Comparison of ENCODE assay signal across 19 cellular contexts in the genomic region with DNA sequence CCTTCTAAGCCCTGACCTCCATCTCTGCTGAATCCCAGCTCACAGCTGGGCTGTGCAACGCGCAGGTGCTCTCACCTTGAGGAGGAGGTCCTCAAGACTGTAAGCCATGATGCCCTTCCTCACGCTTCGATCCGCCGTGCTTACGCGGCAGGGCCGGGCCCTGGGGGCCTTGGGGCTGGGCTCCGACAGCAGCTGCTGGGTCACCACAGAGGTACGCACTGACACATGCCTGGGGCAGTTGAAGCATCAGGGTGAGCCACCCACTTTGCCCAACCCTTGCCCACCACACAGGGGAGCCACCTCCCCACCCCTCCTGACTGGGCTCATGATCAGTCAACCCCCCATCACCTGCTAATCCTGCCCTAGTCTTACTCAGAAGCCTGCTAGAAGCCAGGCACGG. TPM values are rescaled to one million over a fixed set of nuclear protein-coding genes. Genes with fewer than 3 reads are reported as not detected.
DNase-seq lines count a peak whose midpoint lies in the region; ATAC-seq and TF ChIP-seq lines count a peak whose summit lies in the region.
"Had no signal": no experiment of that assay in that cellular context is flagged by ENCODE, and none has a peak within 500 bp of the region (broad histone marks: within the 10 kb centered on the region; RNA-seq: fewer than 3 reads in every experiment).

No MANE protein-coding gene starts in this region.

- intact Hi-C loops in lower leg skin (cut with DNase I; ENCODE audit: low total_unique reads) = no loop called here

- TF ChIP-seq POLR2A in lower leg skin (IDR thresholded peaks at IDR 0.05) = no peak

- no peaks in the 10 kb centered on the region for H3K36me3 ChIP-seq in RWPE2 (ENCODE audit: low read depth)
- H3K36me3 ChIP-seq: BLaER1, SJSA1 had no signal

- ATAC-seq in RWPE2 (ENCODE audit: low read depth) (0 out of 3 replicates have a peak, but pooled peaks have one; percentile 35), foreskin keratinocyte (peak; percentile 84)
- peak; percentile 51 for ATAC-seq in stimulated activated effector memory CD8-positive, alpha-beta T cell treated with anti-CD3 and anti-CD28 coated beads, Interleukin-12 subunit alpha, Interleukin-12 subunit beta, amount 100 ng/mL, for 72 hours

- no peaks in the 10 kb centered on the region for H3K27me3 ChIP-seq in RWPE2 (ENCODE audit: insufficient read depth, poor library complexity, severe bottlenecking)
- H3K27me3 ChIP-seq in foreskin keratinocyte = no peaks in the 10 kb centered on the region
- H3K27me3 ChIP-seq: BLaER1, SJSA1 had no signal

- H3K27ac ChIP-seq in RWPE2 (ENCODE audit: poor library complexity, severe bottlenecking) (no peak overlapping the region), foreskin keratinocyte (no peak overlapping the region)
- H3K27ac ChIP-seq: BLaER1, RWPE1, SJSA1 had no signal

- H3K4me3 ChIP-seq in RWPE2 (ENCODE audit: severe bottlenecking) (no peak overlapping the region), lower leg skin (ENCODE audit: low read depth, poor library complexity, severe bottlenecking) (no peak overlapping the region)
- H3K4me3 ChIP-seq: BLaER1, SJSA1 had no signal

- H3K4me1 Mint-ChIP-seq in stimulated activated effector memory CD8-positive, alpha-beta T cell treated with anti-CD3 and anti-CD28 coated beads, Interleukin-12 subunit alpha, Interleukin-12 subunit beta, amount 100 ng/mL, for 72 hours = no peaks in the 10 kb centered on the region

- peak; percentile 9 for TF ChIP-seq CTCF in GM13977 (IDR thresholded peaks at IDR 0.05; ENCODE audit: extremely low read depth, insufficient read depth, missing control alignments)
- TF ChIP-seq CTCF in RWPE2 (IDR thresholded peaks at IDR 0.05; ENCODE audit: poor library complexity, severe bottlenecking) = no peak
- TF ChIP-seq CTCF in foreskin keratinocyte (conservative IDR thresholded peaks at IDR 0.05) = peak; percentile 52
- TF ChIP-seq CTCF in lower leg skin (IDR thresholded peaks at IDR 0.05) = no peak

- H3K4me1 ChIP-seq in RWPE2 (ENCODE audit: insufficient read depth, poor library complexity, severe bottlenecking) = no peaks in the 10 kb centered on the region
- peaks cover 5% of the 10 kb centered on the region for H3K4me1 ChIP-seq in foreskin keratinocyte
- H3K4me1 ChIP-seq: BLaER1, SJSA1 had no signal

- H3K27ac Mint-ChIP-seq in stimulated activated effector memory CD8-positive, alpha-beta T cell treated with anti-CD3 and anti-CD28 coated beads, Interleukin-12 subunit alpha, Interleukin-12 subunit beta, amount 100 ng/mL, for 72 hours = no peak overlapping the region
- H3K27ac Mint-ChIP-seq: HFFc6 had no signal

- WGBS in lower leg skin, 2 donors = 91 to 92% methylated on average over 11 to 12 of the region's 12 CpGs

- H3K9me3 ChIP-seq in RWPE2 (ENCODE audit: severe bottlenecking) = no peaks in the 10 kb centered on the region
- H3K9me3 ChIP-seq: BLaER1, SJSA1 had no signal

- H3K4me3 Mint-ChIP-seq in stimulated activated effector memory CD8-positive, alpha-beta T cell treated with anti-CD3 and anti-CD28 coated beads, Interleukin-12 subunit alpha, Interleukin-12 subunit beta, amount 100 ng/mL, for 72 hours = no peak overlapping the region
- H3K4me3 Mint-ChIP-seq: HFFc6 had no signal

- no peaks in the 10 kb centered on the region for H3K9me3 Mint-ChIP-seq in stimulated activated effector memory CD8-positive, alpha-beta T cell treated with anti-CD3 and anti-CD28 coated beads, Interleukin-12 subunit alpha, Interleukin-12 subunit beta, amount 100 ng/mL, for 72 hours
- H3K9me3 Mint-ChIP-seq: HFFc6 had no signal

- no peaks in the 10 kb centered on the region for H3K36me3 Mint-ChIP-seq in stimulated activated effector memory CD8-positive, alpha-beta T cell treated with anti-CD3 and anti-CD28 coated beads, Interleukin-12 subunit alpha, Interleukin-12 subunit beta, amount 100 ng/mL, for 72 hours

- in situ Hi-C loops in GM13977 (cut with MboI; ENCODE audit: low pct_unique_long_range_greater_than_20kb, low sequenced_read_pairs, unreplicated experiment) = no loop called here

- DNase-seq in GM13977 (ENCODE audit: low spot score) = no peak
- no peak for DNase-seq in RWPE2 (ENCODE audit: low spot score)
- peak in 1 of 2 donors; percentile 51 for DNase-seq in foreskin keratinocyte
- no peak for DNase-seq in stimulated activated effector memory CD8-positive, alpha-beta T cell treated with anti-CD3 and anti-CD28 coated beads, Interleukin-12 subunit alpha, Interleukin-12 subunit beta, amount 100 ng/mL, for 72 hours (ENCODE audit: low spot score in 2 of 2)
- no peak for DNase-seq in middle frontal gyrus (ENCODE audit: extremely low spot score, low spot score)
- DNase-seq in central memory CD4-positive, alpha-beta T cell = no peak
- DNase-seq in lower leg skin (ENCODE audit: low spot score in 2 of 2) = no peak
- no peak for DNase-seq in OCI-M2 (lab: John Stamatoyannopoulos, UW; ENCODE audit: unreplicated experiment)
- DNase-seq: EL, GOT3, HFFc6, NCI-H2029, NCI-H524, OCI-M1, SW 1271 had no signal

RNA-seq across cellular contexts. Expression of a gene that starts 3.1 kb away (rescaled TPM):
- 0.14 TPM in 1 of 2 replicates, not detected in the other for total RNA-seq in foreskin keratinocyte
- polyA plus RNA-seq in foreskin keratinocyte = 0.07 and 0.08 TPM in 2 replicates
- 10 to 100 TPM in 2 of 4 donors, 1 to 10 TPM in 2; 2.8 to 23.7 (median 9.0) TPM for total RNA-seq in lower leg skin
- total RNA-seq: HFFc6, LHCN-M2, SJSA1 had no signal

RNA-seq across cellular contexts. Expression of a gene that starts 13.4 kb away (rescaled TPM):
- total RNA-seq in foreskin keratinocyte (27.8 and 34.2 TPM in 2 replicates), lower leg skin (10 to 100 TPM; 39.2 to 70.6 (median 51.0) TPM)
- 48.2 and 56.5 TPM in 2 replicates for polyA plus RNA-seq in foreskin keratinocyte

RNA-seq across cellular contexts. Expression of a gene that starts 25.7 kb away (rescaled TPM):
- total RNA-seq in foreskin keratinocyte = 11.4 and 12.8 TPM in 2 replicates
- polyA plus RNA-seq in foreskin keratinocyte = 8.1 and 9.9 TPM in 2 replicates
- total RNA-seq in lower leg skin = 100 to 1,000 TPM in 1 of 4 donors, 10 to 100 TPM in 3; 71.1 to 117 (median 81.1) TPM

RNA-seq across cellular contexts. Expression of a gene that starts 33.2 kb away (rescaled TPM):
- total RNA-seq in foreskin keratinocyte (56.4 and 62.2 TPM in 2 replicates), lower leg skin (10 to 100 TPM; 44.4 to 57.1 (median 50.7) TPM)
- polyA plus RNA-seq in foreskin keratinocyte = 78.4 and 85.1 TPM in 2 replicates

RNA-seq across cellular contexts. Expression of a gene that starts 39.9 kb away (rescaled TPM):
- total RNA-seq in foreskin keratinocyte (22.4 and 25.9 TPM in 2 replicates), lower leg skin (100 to 1,000 TPM in 3 of 4 donors, 10 to 100 TPM in 1; 95.5 to 155 (median 113) TPM)
- polyA plus RNA-seq in foreskin keratinocyte = 19.5 and 21.8 TPM in 2 replicates

Comparison
In these comparisons a context has a peak if more than half of its experiments do, and no peak if none do; other contexts are left out.
1. CTCF ChIP-seq: peak in GM13977 (single experiment) and foreskin keratinocyte (single experiment); none in RWPE2 (single experiment) and lower leg skin (0 of 3).
2. Peak in every context shown above with its lines, with median percentiles within 50 percentile points of each other: ATAC-seq.